14 cellular contexts compared by ENCODE assay signal in the genomic region with DNA sequence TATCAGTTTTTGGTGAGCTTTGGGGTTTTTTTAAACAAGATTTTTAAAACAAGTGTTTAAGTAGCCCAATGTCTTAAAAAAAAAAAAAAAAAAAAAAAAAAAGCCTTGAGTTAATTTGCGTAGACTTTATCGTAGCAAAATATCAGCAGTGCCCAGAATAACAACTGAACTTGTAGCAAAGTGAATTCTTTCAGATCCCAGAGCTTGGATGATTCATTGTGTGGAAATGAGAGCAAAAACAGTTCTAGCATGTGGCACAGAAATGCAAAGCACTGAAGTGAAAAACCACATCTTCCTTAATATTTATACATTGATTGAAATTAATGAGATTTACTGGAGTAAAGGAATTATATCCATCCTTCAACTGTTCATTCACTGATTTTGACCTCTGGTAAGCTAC.
DNase-seq lines count a peak whose midpoint lies in the region; ATAC-seq, FAIRE-seq and TF ChIP-seq lines count a peak whose summit lies in the region.
"Had no signal": no experiment of that assay in that cellular context is flagged by ENCODE, and none has a peak within 500 bp of the region (broad histone marks: within the 10 kb centered on the region; RNA-seq: fewer than 3 reads in every experiment).

No MANE protein-coding gene starts in this region.

- in situ Hi-C loops in ACHN (cut with HindIII; ENCODE audit: low pct_ligation_motif_present, low pct_unique_long_range_greater_than_20kb, low sequenced_read_pairs), result no loop called here

- CTCF ChIA-PET in activated naive CD4-positive, alpha-beta T cell treated with anti-CD3 and anti-CD28 coated beads, Interleukin-2, amount 10 ng/mL, durations not matched to agents 7 days and 5 days (lab: Charles Lee), result no interaction called here

- H3K4me1 Mint-ChIP-seq in activated naive CD4-positive, alpha-beta T cell treated with anti-CD3 and anti-CD28 coated beads, Interleukin-2, amount 10 ng/mL, durations not matched to agents 7 days and 5 days, result no peaks in the 10 kb centered on the region

- peaks cover 4% of the 10 kb centered on the region for H3K27me3 ChIP-seq in bronchial epithelial cell (ENCODE audit: control insufficient read depth, insufficient read depth, low read length)
- H3K27me3 ChIP-seq in pancreas, result no peaks in the 10 kb centered on the region

- H3K36me3 ChIP-seq in bronchial epithelial cell (ENCODE audit: control insufficient read depth, insufficient read depth, low read length) (no peaks in the 10 kb centered on the region), pancreas (no peaks in the 10 kb centered on the region)

- no peak overlapping the region for H3K27ac Mint-ChIP-seq in activated naive CD4-positive, alpha-beta T cell treated with anti-CD3 and anti-CD28 coated beads, Interleukin-2, amount 10 ng/mL, durations not matched to agents 7 days and 5 days

- peak; percentile 54 for DNase-seq in ACHN
- DNase-seq in HTR-8/SVneo (ENCODE audit: insufficient read length, low spot score), result peak; percentile 17
- DNase-seq in bronchial epithelial cell (ENCODE audit: low read depth), result peak; percentile 27
- DNase-seq in kidney glomerular epithelial cell (lab: John Stamatoyannopoulos, UW), result peak; percentile 92
- DNase-seq in pancreas, result no peak
- DNase-seq in activated naive CD4-positive, alpha-beta T cell treated with anti-CD3 and anti-CD28 coated beads, Interleukin-2, amount 10 ng/mL, durations not matched to agents 7 days and 5 days, result no peak
- no peak for DNase-seq in activated effector memory CD4-positive, alpha-beta T cell treated with anti-CD3 and anti-CD28 coated beads, Interleukin-2, amount 50 U/mL, for 16 hours
- DNase-seq: erythroblast; mesendoderm; NCI-H1417; stimulated activated CD4-positive, alpha-beta T cell treated with anti-CD3 and anti-CD28 coated beads, Interleukin-12 subunit alpha, Interleukin-12 subunit beta, amount 100 ng/mL, for 4 hours; substantia nigra had no signal

- no peaks in the 10 kb centered on the region for H3K9me3 Mint-ChIP-seq in activated naive CD4-positive, alpha-beta T cell treated with anti-CD3 and anti-CD28 coated beads, Interleukin-2, amount 10 ng/mL, durations not matched to agents 7 days and 5 days

- no peak for ATAC-seq in pancreas
- no peak for ATAC-seq in GM21717 (IDR thresholded peaks at IDR 0.05; ENCODE audit: unreplicated experiment)

- no peak overlapping the region for H3K27ac ChIP-seq in pancreas
- H3K27ac ChIP-seq: SK-N-MC had no signal

- intact Hi-C loops in pancreas (cut with DNase I), result no loop called here

- FAIRE-seq in HTR-8/SVneo (lab: Jason Lieb, UNC) (no peak), bronchial epithelial cell (lab: Jason Lieb, UNC) (no peak), pancreas (lab: Jason Lieb, UNC) (no peak)

- no peaks in the 10 kb centered on the region for H3K36me3 Mint-ChIP-seq in activated naive CD4-positive, alpha-beta T cell treated with anti-CD3 and anti-CD28 coated beads, Interleukin-2, amount 10 ng/mL, durations not matched to agents 7 days and 5 days

- H3K27me3 Mint-ChIP-seq in activated naive CD4-positive, alpha-beta T cell treated with anti-CD3 and anti-CD28 coated beads, Interleukin-2, amount 10 ng/mL, durations not matched to agents 7 days and 5 days, result no peaks in the 10 kb centered on the region

- H3K4me3 Mint-ChIP-seq in activated naive CD4-positive, alpha-beta T cell treated with anti-CD3 and anti-CD28 coated beads, Interleukin-2, amount 10 ng/mL, durations not matched to agents 7 days and 5 days, result no peak overlapping the region

- WGBS in pancreas, 2 donors, result 55 to 100% methylated on average over 2 of the region's 2 CpGs

- TF ChIP-seq CTCF in bronchial epithelial cell (IDR thresholded peaks at IDR 0.05; ENCODE audit: insufficient read depth, low read length, severe bottlenecking) (no peak), pancreas (IDR thresholded peaks at IDR 0.05) (no peak)

- H3K4me3 ChIP-seq in bronchial epithelial cell (ENCODE audit: low read depth, low read length) (no peak overlapping the region), pancreas (no peak overlapping the region)
- H3K4me3 ChIP-seq: SK-N-MC had no signal

- H3K9me3 ChIP-seq in pancreas, result no peaks in the 10 kb centered on the region

- H3K4me1 ChIP-seq in pancreas, result no peaks in the 10 kb centered on the region

Comparison
In these comparisons a context has a peak if more than half of its experiments do, and no peak if none do; other contexts are left out.
1. DNase-seq: peak in ACHN (single experiment), HTR-8/SVneo (single experiment), bronchial epithelial cell (single experiment) and kidney glomerular epithelial cell (single experiment); none in pancreas (0 of 6), activated naive CD4-positive, alpha-beta T cell treated with anti-CD3 and anti-CD28 coated beads, Interleukin-2, amount 10 ng/mL, durations not matched to agents 7 days and 5 days (single experiment) and activated effector memory CD4-positive, alpha-beta T cell treated with anti-CD3 and anti-CD28 coated beads, Interleukin-2, amount 50 U/mL, for 16 hours (single experiment).